ENCODE assay signal across 8 cellular contexts in the genomic region with DNA sequence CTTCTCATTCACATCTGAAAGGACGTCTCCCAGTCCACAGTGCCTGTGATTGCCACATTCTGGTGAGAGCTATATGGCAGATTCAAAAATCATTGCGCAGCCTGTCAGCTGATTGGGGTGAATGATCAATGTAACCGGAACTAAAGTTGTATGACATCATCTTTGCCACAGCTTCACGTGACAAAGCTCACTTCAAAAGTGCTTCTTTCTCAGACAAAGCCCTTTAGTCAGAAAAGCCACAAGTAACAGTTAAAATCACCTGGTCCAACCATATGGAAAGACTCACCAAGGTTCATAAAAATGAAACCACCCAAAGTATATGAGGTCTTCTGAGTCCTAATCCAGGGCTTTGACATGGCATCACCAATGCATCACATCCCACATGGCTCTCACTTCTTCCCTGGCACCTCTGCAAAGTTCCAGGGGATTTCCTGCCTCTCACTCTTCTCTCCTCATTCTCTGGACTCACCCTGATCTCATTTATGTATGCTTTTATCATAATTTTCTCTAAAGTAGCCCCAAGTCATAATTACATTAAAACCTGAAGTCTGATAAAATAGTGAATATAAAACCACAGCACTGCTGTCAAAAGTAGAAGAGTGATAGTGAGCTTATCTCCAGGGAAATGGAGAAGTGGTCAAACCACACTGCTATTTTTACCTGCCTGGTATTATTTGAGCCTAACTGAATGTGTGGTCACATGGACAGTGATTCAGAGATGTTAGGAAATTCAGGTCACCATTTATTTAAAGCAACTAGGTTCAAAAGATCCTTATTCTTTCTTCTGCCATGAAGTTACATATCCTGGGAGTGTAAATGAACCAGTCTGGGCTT.
A peak's percentile ranks its signal among the peaks of the same experiment; 100 is the strongest.
DNase-seq lines count a peak whose midpoint lies in the region; ATAC-seq and TF ChIP-seq lines count a peak whose summit lies in the region.

No MANE protein-coding gene starts in this region.

- no peak for TF ChIP-seq CTCF in epithelial cell of esophagus (IDR thresholded peaks at IDR 0.05; ENCODE audit: insufficient read depth, low read depth, low read length, missing control alignments)

- ATAC-seq in HG03469 (IDR thresholded peaks at IDR 0.05; ENCODE audit: unreplicated experiment), result peak; percentile 36
- peak; percentile 84 to 85 for ATAC-seq in activated CD4-positive, CD25-positive, alpha-beta regulatory T cell treated with anti-CD3 and anti-CD28 coated beads, Interleukin-2, amount 50 U/mL, for 24 hours

- DNase-seq in NK-92 treated with Interleukin-12 subunit alpha and Interleukin-12 subunit beta, amount 100 ng/mL, for 24 hours (lab: John Stamatoyannopoulos, UW), result peak; percentile 68
- no peak for DNase-seq in NK-92 (lab: John Stamatoyannopoulos, UW; ENCODE audit: unreplicated experiment)
- DNase-seq in epithelial cell of esophagus (ENCODE audit: low read depth), result peak; percentile 73
- peak; percentile 24 to 41 for DNase-seq in stimulated activated CD8-positive, alpha-beta memory T cell treated with anti-CD3 and anti-CD28 coated beads, Interleukin-4, amount 100 ng/mL, for 4 hours (ENCODE audit: low read depth in 2 of 2, low spot score in 1 of 2)
- DNase-seq in cerebellar nuclear complex (lab: John Stamatoyannopoulos, UW), result no peak
- no peak for DNase-seq in occipital lobe (lab: John Stamatoyannopoulos, UW)

- H3K4me3 ChIP-seq in epithelial cell of esophagus (ENCODE audit: low read length), result no peak overlapping the region

Comparison
In these comparisons a context has a peak if more than half of its experiments do, and no peak if none do; other contexts are left out.
1. DNase-seq: peak in NK-92 treated with Interleukin-12 subunit alpha and Interleukin-12 subunit beta, amount 100 ng/mL, for 24 hours (single experiment), epithelial cell of esophagus (single experiment) and stimulated activated CD8-positive, alpha-beta memory T cell treated with anti-CD3 and anti-CD28 coated beads, Interleukin-4, amount 100 ng/mL, for 4 hours (2 of 2); none in NK-92 (single experiment), cerebellar nuclear complex (0 of 2) and occipital lobe (single experiment).